8 cellular contexts compared by ENCODE assay signal in genomic region chr2:11477994-11478393, GRCh38. TPM values are rescaled to one million over a fixed set of nuclear protein-coding genes. Genes with fewer than 3 reads are reported as not detected.
A peak's percentile ranks its signal among the peaks of the same experiment; 100 is the strongest.
DNase-seq lines count a peak whose midpoint lies in the region; ATAC-seq, FAIRE-seq and TF ChIP-seq lines count a peak whose summit lies in the region.

No MANE protein-coding gene starts in this region.

- in situ Hi-C loops in HAP-1 (cut with MboI; ENCODE audit: low sequenced_read_pairs): loop anchor here (5.0 kb wide), 1 partner anchor 104 kb away; no protein-coding TSS in a partner anchor

- WGBS in hepatocyte (ENCODE audit: low lambda C conversion rate, missing lambda C conversion rate): 45% methylated on average over 2 of the region's 2 CpGs
- WGBS in small intestine, 3 donors: 35 to 45% (median 42%) methylated on average over 2 of the region's 2 CpGs

- H3K9me3 ChIP-seq in HAP-1: no peaks in the 10 kb centered on the region
- no peaks in the 10 kb centered on the region for H3K9me3 ChIP-seq in hepatocyte (ENCODE audit: low read depth)
- H3K9me3 ChIP-seq in small intestine (ENCODE audit: control insufficient read depth, low read depth): no peaks in the 10 kb centered on the region

- H3K4me3 ChIP-seq in HAP-1 (no peak overlapping the region), hepatocyte (no peak overlapping the region), small intestine (ENCODE audit: low read depth in 1 of 2, low read length in 2 of 2) (no peak overlapping the region)

- H3K27ac ChIP-seq in hepatocyte (no peak overlapping the region), small intestine (ENCODE audit: low read depth in 1 of 2, low read length in 1 of 2) (no peak overlapping the region)

- no peaks in the 10 kb centered on the region for H3K79me2 ChIP-seq in hepatocyte

- no peak overlapping the region for H3K4me2 ChIP-seq in hepatocyte

- DNase-seq in HAP-1 (ENCODE audit: low spot score in 2 of 2) (peak; percentile 65 to 94), NCI-H146 (lab: John Stamatoyannopoulos, UW) (peak; percentile 86), T-helper 22 cell (ENCODE audit: low read depth) (peak; percentile 50), astrocyte of the hippocampus (ENCODE audit: low read depth, low spot score) (peak; percentile 91), hepatocyte (ENCODE audit: low spot score) (peak; percentile 94), small intestine (peak; percentile 81)

- H3K4me1 ChIP-seq in HAP-1 (no peaks in the 10 kb centered on the region), hepatocyte (ENCODE audit: insufficient read depth) (peaks cover 11% of the 10 kb centered on the region), small intestine (ENCODE audit: control insufficient read depth in 2 of 2, insufficient read depth in 1 of 2, low read depth in 1 of 2, low read length in 1 of 2) (no peaks in the 10 kb centered on the region)

- ATAC-seq in HG02973 (IDR thresholded peaks at IDR 0.05; ENCODE audit: unreplicated experiment): no peak

- FAIRE-seq in G401.6 (lab: Jason Lieb, UNC) (peak; percentile 85), small intestine (lab: Jason Lieb, UNC) (no peak)

- H3K9me2 ChIP-seq in hepatocyte (replicated peaks; ENCODE audit: insufficient read depth): no peaks in the 10 kb centered on the region

- H3K27me3 ChIP-seq in HAP-1 (ENCODE audit: low read depth) (peaks cover 8% of the 10 kb centered on the region), hepatocyte (peaks cover 24% of the 10 kb centered on the region), small intestine (ENCODE audit: control insufficient read depth in 2 of 2, insufficient read depth in 2 of 2, low read length in 2 of 2) (peaks cover 3 to 15% of the 10 kb centered on the region in 2 donors)

- no peaks in the 10 kb centered on the region for H4K20me1 ChIP-seq in hepatocyte (ENCODE audit: insufficient read depth, poor library complexity, severe bottlenecking)

- H2AFZ ChIP-seq in hepatocyte: no peak overlapping the region

- TF ChIP-seq CTCF in hepatocyte (IDR thresholded peaks at IDR 0.05; ENCODE audit: poor library complexity): peak; percentile 94

- H3K36me3 ChIP-seq in HAP-1 (replicated peaks) (no peaks in the 10 kb centered on the region), hepatocyte (replicated peaks; ENCODE audit: insufficient read depth, low read depth) (no peaks in the 10 kb centered on the region), small intestine (ENCODE audit: control insufficient read depth in 2 of 2, insufficient read depth in 2 of 2, low read length in 2 of 2) (no peaks in the 10 kb centered on the region)

RNA-seq across cellular contexts. Expression of gene E2F6, which starts 12.0 kb away (rescaled TPM):
- 18.3 and 23.1 TPM in 2 replicates for total RNA-seq in hepatocyte
- polyA plus RNA-seq in hepatocyte (13.8 and 24.6 TPM in 2 replicates), small intestine (1 to 10 TPM; 4.6 to 6.4 (median 4.9) TPM)

RNA-seq across cellular contexts. Expression of gene GREB1, which starts 55.9 kb away (rescaled TPM):
- 4.0 and 5.7 TPM in 2 replicates for total RNA-seq in hepatocyte
- polyA plus RNA-seq in hepatocyte: 3.3 and 6.4 TPM in 2 replicates
- 1 to 10 TPM in 1 of 3 donors, under 1 TPM in 1, not detected in 1; 0.76 to 1.4 TPM for polyA plus RNA-seq in small intestine
